In the genomic region with DNA sequence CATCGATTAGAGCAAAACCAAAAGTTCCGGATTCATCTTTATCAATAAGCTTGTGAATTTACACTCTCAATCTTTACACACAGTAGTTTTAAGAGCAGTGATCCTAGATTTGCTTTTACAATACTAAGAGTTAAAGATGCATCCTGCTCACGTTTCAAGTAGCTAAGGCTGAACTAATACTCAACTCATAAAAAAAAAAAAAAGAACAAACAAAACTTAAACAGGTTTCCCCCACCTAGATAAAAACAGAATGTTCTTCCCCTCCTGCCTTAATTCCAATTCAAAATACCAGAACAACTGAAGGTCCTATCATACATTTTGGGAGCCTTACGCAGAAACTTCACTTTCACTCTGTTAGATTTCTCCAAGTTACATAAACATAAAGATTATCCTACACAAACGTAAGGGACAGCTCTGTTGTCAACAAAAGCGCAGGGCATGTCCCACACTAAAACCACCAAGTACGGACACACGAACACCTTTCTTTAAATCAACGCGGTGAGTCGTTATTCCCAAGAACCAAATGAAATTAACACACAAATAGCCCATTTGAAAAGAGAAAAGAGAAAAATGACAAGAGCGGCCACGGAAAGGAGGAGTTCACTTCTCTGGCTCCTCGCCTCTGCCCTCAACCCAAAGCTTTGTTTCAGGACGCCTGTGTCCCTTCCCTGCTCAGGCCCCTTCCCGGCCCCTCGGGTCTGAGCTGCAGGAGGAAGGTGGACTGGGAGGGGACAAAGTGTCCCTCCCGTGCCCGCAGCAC, we compare ENCODE assay signal across 8 cellular contexts. TPM values are rescaled to one million over a fixed set of nuclear protein-coding genes. Genes with fewer than 3 reads are reported as not detected.
DNase-seq lines count a peak whose midpoint lies in the region; ATAC-seq and TF ChIP-seq lines count a peak whose summit lies in the region.

No MANE protein-coding gene starts in this region.

- ATAC-seq in GM21390 (IDR thresholded peaks at IDR 0.05; ENCODE audit: unreplicated experiment) (peak; percentile 0), HG03025 (IDR thresholded peaks at IDR 0.05; ENCODE audit: low FRiP score, unreplicated experiment) (no peak), GM21737 (IDR thresholded peaks at IDR 0.05; ENCODE audit: unreplicated experiment) (no peak)

- H3K9ac ChIP-seq in NT2/D1 (ENCODE audit: insufficient read length, low read depth) (peak overlapping the region; percentile 89), colonic mucosa (ENCODE audit: low read depth in 2 of 2, low read length in 2 of 2) (peak overlapping the region; percentile 87 to 97)

- TF ChIP-seq CTCF in colonic mucosa (IDR thresholded peaks at IDR 0.05) = no peak

- H3K9me3 ChIP-seq in NT2/D1 (ENCODE audit: insufficient read depth, low read length) (no peaks in the 10 kb centered on the region), colonic mucosa (no peaks in the 10 kb centered on the region), muscle layer of duodenum (ENCODE audit: control insufficient read depth in 1 of 2, low read length in 2 of 2) (no peaks in the 10 kb centered on the region)

- intact Hi-C loops in colonic mucosa (cut with DNase I) = loop anchor here (10.0 kb wide), 1 partner anchor 123 kb away; no protein-coding TSS in a partner anchor

- peak overlapping the region; percentile 91 for H3K4me3 ChIP-seq in NT2/D1 (ENCODE audit: insufficient read length, low read depth)
- H3K4me3 ChIP-seq in colonic mucosa = peak overlapping the region; percentile 94
- H3K4me3 ChIP-seq in muscle layer of duodenum (ENCODE audit: low read depth in 1 of 2, low read length in 2 of 2) = peak overlapping the region; percentile 88 to 96

- no peaks in the 10 kb centered on the region for H3K4me1 ChIP-seq in NT2/D1 (ENCODE audit: insufficient read depth, insufficient read length)
- no peaks in the 10 kb centered on the region for H3K4me1 ChIP-seq in colonic mucosa
- peaks cover 20 to 32% of the 10 kb centered on the region in 2 donors for H3K4me1 ChIP-seq in muscle layer of duodenum (ENCODE audit: control insufficient read depth in 1 of 2, insufficient read depth in 2 of 2, low read length in 2 of 2)

- H3K36me3 ChIP-seq in NT2/D1 (ENCODE audit: insufficient read depth, insufficient read length, low read length) (peaks cover 11% of the 10 kb centered on the region), colonic mucosa (no peaks in the 10 kb centered on the region), muscle layer of duodenum (ENCODE audit: control insufficient read depth in 1 of 2, insufficient read depth in 2 of 2, low read length in 2 of 2) (peaks cover 16 to 30% of the 10 kb centered on the region in 2 donors)

- H3K27ac ChIP-seq in colonic mucosa (peak overlapping the region; percentile 98), muscle layer of duodenum (ENCODE audit: low read length) (peak overlapping the region; percentile 92)

- DNase-seq in NT2/D1 (ENCODE audit: low read depth, low spot score) = no peak
- DNase-seq in colonic mucosa = no peak
- no peak for DNase-seq in MV-4-11 (lab: John Stamatoyannopoulos, UW)
- DNase-seq in germinal center (ENCODE audit: low spot score) = no peak

- peaks cover 6% of the 10 kb centered on the region for H3K27me3 ChIP-seq in NT2/D1 (ENCODE audit: insufficient read depth, insufficient read length)
- no peaks in the 10 kb centered on the region for H3K27me3 ChIP-seq in colonic mucosa
- H3K27me3 ChIP-seq in muscle layer of duodenum (ENCODE audit: low read depth, low read length) = no peaks in the 10 kb centered on the region

RNA-seq across cellular contexts. Expression of gene CBLB, which starts 0.9 kb away (rescaled TPM):
- total RNA-seq in colonic mucosa = 10 to 100 TPM; 20.2 to 34.5 TPM
